8 cellular contexts compared by ENCODE assay signal in genomic region chr19:39481676-39482075, GRCh38. TPM values are rescaled to one million over a fixed set of nuclear protein-coding genes. Genes with fewer than 3 reads are reported as not detected.
DNase-seq lines count a peak whose midpoint lies in the region; ATAC-seq and TF ChIP-seq lines count a peak whose summit lies in the region.

No MANE protein-coding gene starts in this region.

- intact Hi-C loops in activated naive CD4-positive, alpha-beta T cell treated with anti-CD3 and anti-CD28 coated beads for 36 hours (cut with micrococcal nuclease), result loop anchor here (2.0 kb wide), 1 partner anchor 51 kb away; the partner anchor contains the start of gene EID2B
- intact Hi-C loops in lower leg skin (cut with DNase I; ENCODE audit: low total_unique reads), result no loop called here

- H3K27ac ChIP-seq in tibial nerve, result peak overlapping the region in 1 of 4 donors; percentile 88

- peaks cover 27% of the 10 kb centered on the region for H3K4me1 Mint-ChIP-seq in activated naive CD4-positive, alpha-beta T cell treated with anti-CD3 and anti-CD28 coated beads for 36 hours (ENCODE audit: low read depth)

- peak overlapping the region; percentile 63 for H3K27ac Mint-ChIP-seq in activated naive CD4-positive, alpha-beta T cell treated with anti-CD3 and anti-CD28 coated beads for 36 hours

- no peak for TF ChIP-seq EP300 in tibial nerve (IDR thresholded peaks at IDR 0.05)

- H3K36me3 Mint-ChIP-seq in activated naive CD4-positive, alpha-beta T cell treated with anti-CD3 and anti-CD28 coated beads for 36 hours (ENCODE audit: low read depth), result peaks cover 17% of the 10 kb centered on the region

- H3K27me3 ChIP-seq in tibial nerve, result no peaks in the 10 kb centered on the region

- TF ChIP-seq POLR2A in lower leg skin (IDR thresholded peaks at IDR 0.05) (no peak), tibial nerve (IDR thresholded peaks at IDR 0.05) (no peak)

- peaks cover 3 to 52% (median 10%) of the 10 kb centered on the region in 3 donors for H3K36me3 ChIP-seq in tibial nerve

- TF ChIP-seq CTCF in astrocyte of the cerebellum (IDR thresholded peaks at IDR 0.05; ENCODE audit: low read depth, low read length, missing control alignments), result no peak
- TF ChIP-seq CTCF in lower leg skin (IDR thresholded peaks at IDR 0.05), result no peak
- no peak for TF ChIP-seq CTCF in tibial nerve (IDR thresholded peaks at IDR 0.05)

- WGBS in lower leg skin, 2 donors, result 69 to 78% methylated on average over 11 of the region's 11 CpGs
- WGBS in tibial nerve, 2 donors, result 59 to 62% methylated on average over 11 of the region's 11 CpGs

- DNase-seq in activated naive CD4-positive, alpha-beta T cell treated with anti-CD3 and anti-CD28 coated beads for 36 hours, result no peak
- DNase-seq in activated naive CD4-positive, alpha-beta T cell (lab: John Stamatoyannopoulos, UW), result no peak
- DNase-seq in astrocyte of the cerebellum (ENCODE audit: low read depth), result no peak
- DNase-seq in lower leg skin (ENCODE audit: low spot score in 2 of 2), result no peak
- DNase-seq in tibial nerve (ENCODE audit: low spot score in 2 of 2), result no peak
- DNase-seq in stimulated activated CD4-positive, alpha-beta T cell treated with anti-CD3 and anti-CD28 coated beads, Interleukin-2, amount 100 ng/mL, for 24 hours, result no peak
- DNase-seq in COLO829 (ENCODE audit: low spot score), result no peak

- H3K9me3 ChIP-seq in tibial nerve, result no peaks in the 10 kb centered on the region

- no peaks in the 10 kb centered on the region for H3K27me3 Mint-ChIP-seq in activated naive CD4-positive, alpha-beta T cell treated with anti-CD3 and anti-CD28 coated beads for 36 hours (ENCODE audit: low read depth)

- H3K4me3 ChIP-seq in astrocyte of the cerebellum (ENCODE audit: low read depth, low read length) (peak overlapping the region; percentile 98), lower leg skin (ENCODE audit: low read depth, poor library complexity, severe bottlenecking) (peak overlapping the region; percentile 99), tibial nerve (peak overlapping the region; percentile 81 to 96 (median 85))

- H3K4me3 Mint-ChIP-seq in activated naive CD4-positive, alpha-beta T cell treated with anti-CD3 and anti-CD28 coated beads for 36 hours, result peak overlapping the region; percentile 92

- in situ Hi-C loops in astrocyte of the cerebellum (cut with HindIII; ENCODE audit: low sequenced_read_pairs), result no loop called here

- no peak for ATAC-seq in GM21737 (IDR thresholded peaks at IDR 0.05; ENCODE audit: unreplicated experiment)

- H3K9me3 Mint-ChIP-seq in activated naive CD4-positive, alpha-beta T cell treated with anti-CD3 and anti-CD28 coated beads for 36 hours, result no peaks in the 10 kb centered on the region

- CTCF ChIA-PET in activated naive CD4-positive, alpha-beta T cell treated with anti-CD3 and anti-CD28 coated beads for 36 hours (lab: Charles Lee), result no interaction called here

- peaks cover 0 to 23% (median 15%) of the 10 kb centered on the region in 4 donors for H3K4me1 ChIP-seq in tibial nerve

RNA-seq across cellular contexts. Expression of gene TIMM50, which starts 1.0 kb away (rescaled TPM):
- 100 to 1,000 TPM; 103 to 107 TPM for total RNA-seq in activated naive CD4-positive, alpha-beta T cell treated with anti-CD3 and anti-CD28 coated beads for 36 hours
- total RNA-seq in lower leg skin (10 to 100 TPM; 35.0 to 41.9 (median 37.1) TPM), tibial nerve (10 to 100 TPM; 38.4 to 65.5 (median 55.4) TPM)

RNA-seq across cellular contexts. Expression of gene DLL3, which starts 17.1 kb away (rescaled TPM):
- total RNA-seq in activated naive CD4-positive, alpha-beta T cell treated with anti-CD3 and anti-CD28 coated beads for 36 hours, result under 1 TPM; 0.74 to 0.79 TPM
- total RNA-seq in lower leg skin, result under 1 TPM in 1 of 4 donors, not detected in 3; 0.10 TPM
- not detected for total RNA-seq in tibial nerve

RNA-seq across cellular contexts. Expression of gene SELENOV, which starts 33.3 kb away (rescaled TPM):
- total RNA-seq in activated naive CD4-positive, alpha-beta T cell treated with anti-CD3 and anti-CD28 coated beads for 36 hours, result not detected
- total RNA-seq in lower leg skin (not detected), tibial nerve (not detected)

RNA-seq across cellular contexts. Expression of gene SUPT5H, which starts 36.3 kb away (rescaled TPM):
- 100 to 1,000 TPM; 129 to 139 TPM for total RNA-seq in activated naive CD4-positive, alpha-beta T cell treated with anti-CD3 and anti-CD28 coated beads for 36 hours
- 100 to 1,000 TPM in 1 of 4 donors, 10 to 100 TPM in 3; 70.0 to 102 (median 77.3) TPM for total RNA-seq in lower leg skin
- total RNA-seq in tibial nerve, result 100 to 1,000 TPM in 3 of 4 donors, 10 to 100 TPM in 1; 94.4 to 120 (median 106) TPM

RNA-seq across cellular contexts. Expression of gene RPS16, which starts 45.9 kb away (rescaled TPM):
- 1,000 to 10,000 TPM; 4,195 to 4,327 TPM for total RNA-seq in activated naive CD4-positive, alpha-beta T cell treated with anti-CD3 and anti-CD28 coated beads for 36 hours
- total RNA-seq in lower leg skin (1,000 to 10,000 TPM; 1,726 to 3,026 (median 2,088) TPM), tibial nerve (1,000 to 10,000 TPM; 1,048 to 1,762 (median 1,462) TPM)
